Comparison of ENCODE assay signal across 15 cellular contexts in genomic region chr22:26546282-26546681, GRCh38. TPM values are rescaled to one million over a fixed set of nuclear protein-coding genes. Genes with fewer than 3 reads are reported as not detected.
A peak's percentile ranks its signal among the peaks of the same experiment; 100 is the strongest.
DNase-seq lines count a peak whose midpoint lies in the region; ATAC-seq and TF ChIP-seq lines count a peak whose summit lies in the region.
"Had no signal": no experiment of that assay in that cellular context is flagged by ENCODE, and none has a peak within 500 bp of the region (broad histone marks: within the 10 kb centered on the region; RNA-seq: fewer than 3 reads in every experiment).

No MANE protein-coding gene starts in this region.

- H3K4me1 Mint-ChIP-seq in activated naive CD4-positive, alpha-beta T cell treated with anti-CD3 and anti-CD28 coated beads for 36 hours (ENCODE audit: low read depth): peaks cover 18% of the 10 kb centered on the region
- peaks cover 15% of the 10 kb centered on the region for H3K4me1 Mint-ChIP-seq in osteocyte (ENCODE audit: unreplicated experiment)

- peak overlapping the region; percentile 41 for H3K27ac Mint-ChIP-seq in activated naive CD4-positive, alpha-beta T cell treated with anti-CD3 and anti-CD28 coated beads for 36 hours
- no peak overlapping the region for H3K27ac Mint-ChIP-seq in osteocyte (ENCODE audit: unreplicated experiment)
- H3K27ac Mint-ChIP-seq: progenitor cell of endocrine pancreas had no signal

- POLR2A ChIA-PET in RWPE1 (lab: Yijun Ruan, JAX; ENCODE audit: low non-redundant PET): no interaction called here

- no peak overlapping the region for H3K4me3 Mint-ChIP-seq in activated naive CD4-positive, alpha-beta T cell treated with anti-CD3 and anti-CD28 coated beads for 36 hours
- no peak overlapping the region for H3K4me3 Mint-ChIP-seq in osteocyte (ENCODE audit: unreplicated experiment)

- CTCF ChIA-PET in activated naive CD4-positive, alpha-beta T cell treated with anti-CD3 and anti-CD28 coated beads for 36 hours (lab: Charles Lee): interaction anchor here (1.5 kb wide), 1 partner anchor 44 kb away, joined by 4 read pairs; no protein-coding TSS in a partner anchor
- CTCF ChIA-PET in RWPE1 (lab: Yijun Ruan, JAX): no interaction called here

- H3K36me3 ChIP-seq in heart right ventricle (peaks cover 0 to 28% (median under 1%) of the 10 kb centered on the region in 9 donors), upper lobe of left lung (peaks cover 0 to 18% (median 10%) of the 10 kb centered on the region in 4 donors), spleen (peaks cover 0 to 72% (median 7%) of the 10 kb centered on the region in 6 donors)

- TF ChIP-seq POLR2A in upper lobe of left lung (IDR thresholded peaks at IDR 0.05) (no peak), spleen (IDR thresholded peaks at IDR 0.05) (no peak)

- no peak for DNase-seq in activated naive CD4-positive, alpha-beta T cell treated with anti-CD3 and anti-CD28 coated beads for 36 hours
- DNase-seq in activated naive CD4-positive, alpha-beta T cell (lab: John Stamatoyannopoulos, UW): no peak
- DNase-seq in RWPE1 (ENCODE audit: low spot score): no peak
- peak; percentile 65 for DNase-seq in heart right ventricle
- DNase-seq in upper lobe of left lung: peak in 1 of 2 donors; percentile 46
- DNase-seq in NCI-H2171 treated with DMSO at 0.1 percent for 48 hours (lab: John Stamatoyannopoulos, UW): no peak
- no peak for DNase-seq in spleen
- no peak for DNase-seq in osteocyte (ENCODE audit: extremely low spot score, unreplicated experiment)
- DNase-seq: activated CD4-positive, alpha-beta T cell treated with anti-CD3 and anti-CD28 coated beads, Interleukin-2, amount 50 U/mL, for 1 hour; midbrain; NCI-H2081 treated with DMSO at 0.1 percent for 48 hours; PC-9; stimulated activated CD4-positive, alpha-beta T cell treated with anti-CD3 and anti-CD28 coated beads, Interleukin-1b, Interleukin-23, amount 100 ng/mL, for 48 hours; T-cell had no signal

- ATAC-seq in heart right ventricle (peak; percentile 57 to 90 (median 68)), upper lobe of left lung (ENCODE audit: low FRiP score in 2 of 2) (no peak)
- ATAC-seq: T-cell had no signal

- intact Hi-C loops in activated naive CD4-positive, alpha-beta T cell treated with anti-CD3 and anti-CD28 coated beads for 36 hours (cut with micrococcal nuclease): no loop called here
- intact Hi-C loops in heart right ventricle (cut with DNase I) (no loop called here), spleen (cut with DNase I; ENCODE audit: low total_unique reads) (no loop called here)

- WGBS in heart right ventricle, 2 donors: 47 to 65% methylated on average over 5 of the region's 5 CpGs
- whole genome bisulfite sequencing in upper lobe of left lung, 2 donors: 65 to 76% methylated on average over 3 to 5 of the region's 5 CpGs
- WGBS in spleen, 5 donors: 65 to 86% (median 72%) methylated on average over 3 to 5 of the region's 5 CpGs

- peak overlapping the region; percentile 49 for H3K27ac ChIP-seq in RWPE1
- peak overlapping the region; percentile 1 to 84 (median 50) for H3K27ac ChIP-seq in heart right ventricle
- H3K27ac ChIP-seq in upper lobe of left lung: peak overlapping the region in 3 of 4 donors; percentile 4 to 43 (median 24)
- H3K27ac ChIP-seq in spleen: peak overlapping the region in 1 of 8 donors; percentile 8
- H3K27ac ChIP-seq: PC-9 had no signal

- peaks cover 12% of the 10 kb centered on the region for H3K36me3 Mint-ChIP-seq in activated naive CD4-positive, alpha-beta T cell treated with anti-CD3 and anti-CD28 coated beads for 36 hours (ENCODE audit: low read depth)
- no peaks in the 10 kb centered on the region for H3K36me3 Mint-ChIP-seq in osteocyte (ENCODE audit: unreplicated experiment)

- TF ChIP-seq CTCF in RWPE1 (conservative IDR thresholded peaks at IDR 0.05; ENCODE audit: low read depth) (no peak), heart right ventricle (IDR thresholded peaks at IDR 0.05) (no peak), upper lobe of left lung (IDR thresholded peaks at IDR 0.05) (no peak), spleen (IDR thresholded peaks at IDR 0.05 in 8 of 11, conservative IDR thresholded peaks at IDR 0.05 in 3 of 11) (no peak), osteocyte (IDR thresholded peaks at IDR 0.05) (no peak)

- no peaks in the 10 kb centered on the region for H3K9me3 ChIP-seq in heart right ventricle
- no peaks in the 10 kb centered on the region for H3K9me3 ChIP-seq in upper lobe of left lung
- no peaks in the 10 kb centered on the region for H3K9me3 ChIP-seq in spleen

- no peaks in the 10 kb centered on the region for H3K9me3 Mint-ChIP-seq in activated naive CD4-positive, alpha-beta T cell treated with anti-CD3 and anti-CD28 coated beads for 36 hours
- no peaks in the 10 kb centered on the region for H3K9me3 Mint-ChIP-seq in osteocyte (ENCODE audit: unreplicated experiment)
- H3K9me3 Mint-ChIP-seq: T-cell had no signal

- H3K4me3 ChIP-seq in heart right ventricle (no peak overlapping the region), upper lobe of left lung (no peak overlapping the region), spleen (no peak overlapping the region)
- H3K4me3 ChIP-seq: PC-9 had no signal

- H3K4me1 ChIP-seq in heart right ventricle: peaks cover 10 to 65% (median 52%) of the 10 kb centered on the region in 9 donors
- H3K4me1 ChIP-seq in upper lobe of left lung: peaks cover 18 to 64% (median 31%) of the 10 kb centered on the region in 4 donors
- peaks cover 14 to 89% (median 52%) of the 10 kb centered on the region in 6 donors for H3K4me1 ChIP-seq in spleen

- TF ChIP-seq EP300 in upper lobe of left lung (IDR thresholded peaks at IDR 0.05): no peak

- H3K27me3 ChIP-seq in heart right ventricle (no peaks in the 10 kb centered on the region), upper lobe of left lung (no peaks in the 10 kb centered on the region), spleen (replicated peaks in 1 of 7) (no peaks in the 10 kb centered on the region)

- no peaks in the 10 kb centered on the region for H3K27me3 Mint-ChIP-seq in activated naive CD4-positive, alpha-beta T cell treated with anti-CD3 and anti-CD28 coated beads for 36 hours (ENCODE audit: low read depth)
- H3K27me3 Mint-ChIP-seq in osteocyte (ENCODE audit: unreplicated experiment): no peaks in the 10 kb centered on the region
- H3K27me3 Mint-ChIP-seq: progenitor cell of endocrine pancreas, T-cell had no signal

RNA-seq across cellular contexts. Expression of gene TFIP11, which starts 34.0 kb away (rescaled TPM):
- 10 to 100 TPM; 33.3 to 34.4 TPM for total RNA-seq in activated naive CD4-positive, alpha-beta T cell treated with anti-CD3 and anti-CD28 coated beads for 36 hours
- total RNA-seq in heart right ventricle: 10 to 100 TPM; 18.8 to 25.5 (median 22.8) TPM
- 10 to 100 TPM; 22.4 to 25.0 TPM for polyA plus RNA-seq in heart right ventricle
- 10 to 100 TPM; 26.3 to 37.7 (median 32.6) TPM for total RNA-seq in upper lobe of left lung
- 10 to 100 TPM; 30.5 to 46.3 (median 42.2) TPM for total RNA-seq in spleen
- 10 to 100 TPM; 21.5 to 32.1 (median 27.3) TPM for polyA plus RNA-seq in spleen
- 32.1 and 39.0 TPM in 2 replicates for total RNA-seq in osteocyte

RNA-seq across cellular contexts. Expression of gene TPST2, which starts 43.6 kb away (rescaled TPM):
- 10 to 100 TPM; 21.0 to 21.9 TPM for total RNA-seq in activated naive CD4-positive, alpha-beta T cell treated with anti-CD3 and anti-CD28 coated beads for 36 hours
- total RNA-seq in heart right ventricle (10 to 100 TPM; 11.1 to 35.1 (median 19.0) TPM), upper lobe of left lung (100 to 1,000 TPM in 2 of 6 donors, 10 to 100 TPM in 4; 50.5 to 253 (median 95.8) TPM), spleen (100 to 1,000 TPM in 2 of 7 donors, 10 to 100 TPM in 5; 43.5 to 119 (median 63.2) TPM), osteocyte (16.3 and 19.0 TPM in 2 replicates)
- polyA plus RNA-seq in heart right ventricle (10 to 100 TPM; 27.8 to 41.5 TPM), spleen (10 to 100 TPM; 14.6 to 22.2 (median 16.6) TPM)

Comparison
In these comparisons a context has a peak if more than half of its experiments do, and no peak if none do; other contexts are left out.
1. DNase-seq: peak in heart right ventricle (2 of 2); none in activated naive CD4-positive, alpha-beta T cell treated with anti-CD3 and anti-CD28 coated beads for 36 hours (single experiment), activated naive CD4-positive, alpha-beta T cell (0 of 4), RWPE1 (single experiment), NCI-H2171 treated with DMSO at 0.1 percent for 48 hours (single experiment), spleen (single experiment) and osteocyte (single experiment).
2. ATAC-seq: peak in heart right ventricle (8 of 8); none in upper lobe of left lung (0 of 2).